ENCODE assay signal across 8 cellular contexts in genomic region chr7:36389371-36390198, GRCh38. TPM values are rescaled to one million over a fixed set of nuclear protein-coding genes. Genes with fewer than 3 reads are reported as not detected.
DNase-seq lines count a peak whose midpoint lies in the region; ATAC-seq and TF ChIP-seq lines count a peak whose summit lies in the region.

ANLN (plus strand) TSS chr7:36389862; CDS start chr7:36390027, 165 bp downstream.

- H3K27ac Mint-ChIP-seq in IgD-negative memory B cell = peak within 1 kb of the TSS; percentile 30 to 78 (median 43)

- H3K4me2 ChIP-seq in PC-9 = peak within 1 kb of the TSS; percentile 96

- peak within 1 kb of the TSS; percentile 10 for H3K9ac ChIP-seq in muscle layer of colon (ENCODE audit: low read length)

- H3F3A ChIP-seq in PC-9 (ENCODE audit: insufficient read depth, low read depth) = peaks cover 44% of the 10 kb centered on the region

- no peaks in the 10 kb centered on the region for H3K9me2 ChIP-seq in PC-9 (ENCODE audit: insufficient read depth)

- H3K79me2 ChIP-seq in PC-9 (ENCODE audit: low read depth) = peaks cover 49% of the 10 kb centered on the region

- no peak; the same call in 1 of the 2 replicates for TF ChIP-seq CTCF in PC-9 (conservative IDR thresholded peaks at IDR 0.05)

- H3K27me3 ChIP-seq in PC-9 (ENCODE audit: insufficient read depth, low read depth) (no peaks in the 10 kb centered on the region), muscle layer of colon (ENCODE audit: control insufficient read depth in 1 of 2, insufficient read depth in 2 of 2, low read length in 2 of 2) (no peaks in the 10 kb centered on the region)

- no peaks in the 10 kb centered on the region for H3K9me3 Mint-ChIP-seq in IgD-negative memory B cell
- H3K9me3 Mint-ChIP-seq in activated T-cell treated with anti-CD3 and anti-CD28 coated beads, Interleukin-2, amount 50 U/mL, for 4 hours = no peaks in the 10 kb centered on the region

- H2AFZ ChIP-seq in PC-9 = peak within 1 kb of the TSS; percentile 96

- H3K27me3 Mint-ChIP-seq in IgD-negative memory B cell = peaks cover 3% of the 10 kb centered on the region
- no peaks in the 10 kb centered on the region for H3K27me3 Mint-ChIP-seq in activated T-cell treated with anti-CD3 and anti-CD28 coated beads, Interleukin-2, amount 50 U/mL, for 4 hours (ENCODE audit: low read depth)

- H3K27ac ChIP-seq in PC-9 (peak within 1 kb of the TSS; percentile 81), muscle layer of colon (ENCODE audit: low read depth, low read length) (peak within 1 kb of the TSS; percentile 32)

- DNase-seq in DMS153 treated with DMSO at 0.1 percent for 48 hours (lab: John Stamatoyannopoulos, UW; ENCODE audit: unreplicated experiment) (peak; percentile 96), PC-9 (peak; percentile 96 to 99)
- DNase-seq in activated T-cell treated with anti-CD3 and anti-CD28 coated beads, Interleukin-2, amount 50 U/mL, for 4 hours = peak; percentile 80
- peak; percentile 89 for DNase-seq in stimulated activated CD8-positive, alpha-beta memory T cell treated with anti-CD3 and anti-CD28 coated beads, Interleukin-4, amount 100 ng/mL, for 48 hours

- TSS peak; percentile 90 for BruUV-seq in PC-9 (replicated peaks; lab: Mats Ljungman, UMichigan)

- H3K9me3 ChIP-seq in PC-9 (ENCODE audit: insufficient read depth, low read depth) (no peaks in the 10 kb centered on the region), muscle layer of colon (ENCODE audit: low read length) (no peaks in the 10 kb centered on the region)

- peak within 1 kb of the TSS; percentile 78 to 95 (median 83) for H3K4me3 Mint-ChIP-seq in IgD-negative memory B cell
- H3K4me3 Mint-ChIP-seq in activated T-cell treated with anti-CD3 and anti-CD28 coated beads, Interleukin-2, amount 50 U/mL, for 4 hours = peak within 1 kb of the TSS; percentile 82

- intact Hi-C loops in PC-9 (cut with micrococcal nuclease; ENCODE audit: unreplicated experiment) = loop anchor here (1.0 to 5.0 kb wide), 4 partner anchors 22 to 695 kb away; partner anchors contain the start of genes HERPUD2 and SEPTIN7

- CTCF ChIA-PET in PC-9 (lab: Charles Lee) = no interaction called here

- no peaks in the 10 kb centered on the region for H3K36me3 Mint-ChIP-seq in IgD-negative memory B cell
- no peaks in the 10 kb centered on the region for H3K36me3 Mint-ChIP-seq in activated T-cell treated with anti-CD3 and anti-CD28 coated beads, Interleukin-2, amount 50 U/mL, for 4 hours (ENCODE audit: insufficient read depth)

- POLR2A ChIA-PET in PC-9 (lab: Charles Lee; ENCODE audit: unreplicated experiment) = interaction anchor here (0.6 to 1.1 kb wide), 8 partner anchors 11 to 588 kb away, joined by 3 to 27 read pairs (median 4); partner anchors contain the start of gene SEPTIN7

- ATAC-seq in GM21529 (IDR thresholded peaks at IDR 0.05; ENCODE audit: unreplicated experiment) = peak; percentile 71
- peak; percentile 91 for ATAC-seq in activated T-cell treated with anti-CD3 and anti-CD28 coated beads, Interleukin-2, amount 50 U/mL, for 4 hours
- ATAC-seq in esophagus mucosa = peak; percentile 98

- peaks cover 14 to 16% (median 16%) of the 10 kb centered on the region in 3 donors for H3K4me1 Mint-ChIP-seq in IgD-negative memory B cell
- peaks cover 22% of the 10 kb centered on the region for H3K4me1 Mint-ChIP-seq in activated T-cell treated with anti-CD3 and anti-CD28 coated beads, Interleukin-2, amount 50 U/mL, for 4 hours (ENCODE audit: low read depth)

- peaks cover 3% of the 10 kb centered on the region; the same call in 1 of the 2 replicates for H4K20me1 ChIP-seq in PC-9 (ENCODE audit: insufficient read depth)

- H3K4me1 ChIP-seq in PC-9 (replicated peaks; ENCODE audit: insufficient read depth) = peaks cover 70% of the 10 kb centered on the region
- H3K4me1 ChIP-seq in muscle layer of colon (ENCODE audit: insufficient read depth, low read length) = peaks cover 18% of the 10 kb centered on the region

- H3K4me3 ChIP-seq in PC-9 (peak within 1 kb of the TSS; percentile 94), muscle layer of colon (ENCODE audit: low read depth in 1 of 2, low read length in 2 of 2) (peak within 1 kb of the TSS; percentile 69 to 90)

- H3K36me3 ChIP-seq in PC-9 (ENCODE audit: low read depth) = 0 out of 2 replicates have a peak, but pooled peaks cover 8% of the 10 kb centered on the region
- no peaks in the 10 kb centered on the region for H3K36me3 ChIP-seq in muscle layer of colon (ENCODE audit: insufficient read depth, low read length)

RNA-seq across cellular contexts. Expression of gene ANLN, which starts in this region (rescaled TPM):
- polyA plus RNA-seq in IgD-negative memory B cell = not detected
- 239 and 262 TPM in 2 replicates for total RNA-seq in PC-9 (2021)
- total RNA-seq in activated T-cell treated with anti-CD3 and anti-CD28 coated beads, Interleukin-2, amount 50 U/mL, for 4 hours = 1 to 10 TPM; 1.8 to 4.1 (median 2.4) TPM
- total RNA-seq in esophagus mucosa = 43.2 TPM

Comparison
In these comparisons a context has a peak if more than half of its experiments do, and no peak if none do; other contexts are left out.
1. Peak in every context shown above with its lines: DNase-seq, ATAC-seq, H3K4me3 ChIP-seq and H3K27ac ChIP-seq.